23 cellular contexts compared by ENCODE assay signal in genomic region chr12:85657251-85657650, GRCh38.
"Had no signal": no experiment of that assay in that cellular context is flagged by ENCODE, and none has a peak within 500 bp of the region (broad histone marks: within the 10 kb centered on the region; RNA-seq: fewer than 3 reads in every experiment).

No MANE protein-coding gene starts in this region.

- DNase-seq: colonic mucosa; cortex of kidney; effector CD8-positive, alpha-beta T cell; effector memory CD8-positive, alpha-beta T cell; endodermal cell; foreskin keratinocyte; gastrocnemius medialis; glutamatergic neuron; head of caudate nucleus; heart right ventricle; hippocampal formation; left cardiac atrium; left lung; left ventricle myocardium superior; lower lobe of right lung; mesenchymal stem cell; mucosa of descending colon; naive B cell had no signal

- H3K4me1 Mint-ChIP-seq: endodermal cell, mesothelial cell of epicardium, naive B cell had no signal

- H3K27ac ChIP-seq: colonic mucosa, esophagus muscularis mucosa, foreskin keratinocyte, gastrocnemius medialis, heart right ventricle, left lung, lower lobe of right lung had no signal

- H3K9me3 ChIP-seq: colonic mucosa, gastrocnemius medialis, lower lobe of right lung, mucosa of descending colon had no signal

- H3K4me1 ChIP-seq: colonic mucosa, esophagus muscularis mucosa, foreskin keratinocyte, gastrocnemius medialis, heart right ventricle, left lung, lower lobe of right lung had no signal

- H3K27me3 ChIP-seq: colonic mucosa, esophagus muscularis mucosa, foreskin keratinocyte, gastrocnemius medialis, heart right ventricle, left lung had no signal

- H3K27ac Mint-ChIP-seq: dendritic cell treated with granulocyte-macrophage colony-stimulating factor and Interleukin-4, amounts not matched to agents 40 ng/mL and 50 ng/mL, for 4 days; effector memory CD8-positive, alpha-beta T cell; endodermal cell; mesothelial cell of epicardium; naive B cell had no signal

- H3K4me3 Mint-ChIP-seq: dendritic cell treated with granulocyte-macrophage colony-stimulating factor and Interleukin-4, amounts not matched to agents 40 ng/mL and 50 ng/mL, for 4 days; effector memory CD8-positive, alpha-beta T cell; endodermal cell; mesothelial cell of epicardium; naive B cell had no signal

- H3K36me3 ChIP-seq: colonic mucosa, esophagus muscularis mucosa, gastrocnemius medialis, heart right ventricle, left lung, lower lobe of right lung had no signal

- FAIRE-seq: islet of Langerhans, keratinocyte had no signal

- H3K27me3 Mint-ChIP-seq: dendritic cell treated with granulocyte-macrophage colony-stimulating factor and Interleukin-4, amounts not matched to agents 40 ng/mL and 50 ng/mL, for 4 days; effector memory CD8-positive, alpha-beta T cell; naive B cell had no signal

- H3K4me3 ChIP-seq: colonic mucosa, esophagus muscularis mucosa, gastrocnemius medialis, heart right ventricle, left lung, lower lobe of right lung, mucosa of descending colon had no signal
